ENCODE assay signal across 7 cellular contexts in the genomic region with DNA sequence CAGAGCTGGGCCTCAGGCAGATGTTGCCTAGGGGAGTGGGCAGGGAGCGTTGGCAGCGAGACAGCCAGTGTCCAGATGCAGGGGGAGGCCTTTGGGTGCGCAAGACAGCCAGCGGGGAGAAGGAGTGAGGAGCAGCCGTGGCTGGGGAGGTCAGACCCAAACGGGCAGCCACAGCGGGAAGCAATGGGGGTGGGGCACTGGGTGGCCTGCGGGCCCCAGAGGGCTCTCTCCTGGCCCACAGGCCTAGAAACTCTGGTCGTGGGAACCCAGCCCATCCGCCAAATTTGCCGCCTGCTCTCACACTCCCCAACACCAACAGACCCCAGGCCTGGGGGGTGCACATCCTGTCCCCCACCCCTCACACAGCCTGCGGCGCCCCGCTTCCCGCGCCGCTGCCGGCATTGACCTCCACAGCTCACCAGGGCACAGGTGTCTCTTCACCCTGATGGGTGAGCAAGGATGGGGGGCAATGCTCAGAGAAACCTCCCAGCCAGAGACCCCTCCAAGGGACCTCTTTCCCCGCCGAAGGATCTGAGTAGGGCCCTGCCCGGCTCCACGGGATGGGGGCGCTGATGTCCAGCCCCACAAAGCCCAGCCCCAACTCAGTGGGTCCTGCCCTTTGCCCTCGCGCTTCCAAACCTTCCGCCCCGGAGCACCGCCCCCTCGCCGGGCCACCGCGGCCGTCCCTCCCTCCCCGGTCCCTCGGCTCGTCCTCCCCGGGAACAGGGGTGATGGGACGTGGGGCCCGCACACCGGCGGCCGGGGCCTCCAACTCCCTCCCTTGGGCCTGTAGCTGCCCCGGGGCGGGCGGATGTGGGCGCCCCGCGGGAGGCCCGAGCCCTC. TPM values are rescaled to one million over a fixed set of nuclear protein-coding genes. Genes with fewer than 3 reads are reported as not detected.
A peak's percentile ranks its signal among the peaks of the same experiment; 100 is the strongest.
DNase-seq lines count a peak whose midpoint lies in the region; ATAC-seq, FAIRE-seq and TF ChIP-seq lines count a peak whose summit lies in the region.

No MANE protein-coding gene starts in this region.

- peaks cover 44 to 54% of the 10 kb centered on the region in 2 donors for H3K4me1 ChIP-seq in breast epithelium
- peaks cover 53 to 61% of the 10 kb centered on the region in 2 donors for H3K4me1 ChIP-seq in kidney (ENCODE audit: control insufficient read depth in 1 of 2, insufficient read depth in 1 of 2, low read depth in 1 of 2, low read length in 2 of 2)

- H3K9me3 ChIP-seq in SK-N-MC (ENCODE audit: low read depth, low read length): no peaks in the 10 kb centered on the region
- H3K9me3 ChIP-seq in breast epithelium: no peaks in the 10 kb centered on the region
- no peaks in the 10 kb centered on the region for H3K9me3 ChIP-seq in kidney (ENCODE audit: control insufficient read depth in 1 of 2, low read length in 2 of 2)

- TF ChIP-seq CTCF in GM13976 (IDR thresholded peaks at IDR 0.05; ENCODE audit: borderline replicate concordance, control extremely low read depth, extremely low read depth, insufficient read depth, missing control alignments): peak; percentile 70
- TF ChIP-seq CTCF in breast epithelium (IDR thresholded peaks at IDR 0.05): no peak
- no peak for TF ChIP-seq CTCF in kidney (IDR thresholded peaks at IDR 0.05; ENCODE audit: borderline replicate concordance, extremely low read depth, insufficient read depth)

- no peak for TF ChIP-seq POLR2A in breast epithelium (IDR thresholded peaks at IDR 0.05)

- H3K4me3 ChIP-seq in SK-N-MC (peak overlapping the region; percentile 93), breast epithelium (peak overlapping the region; percentile 75 to 99 (median 91)), kidney (ENCODE audit: low read length in 2 of 2) (peak overlapping the region; percentile 61 to 75)

- DNase-seq in GM13976 (ENCODE audit: low spot score) (peak; percentile 80), SK-N-MC (ENCODE audit: low read depth, low spot score) (no peak), breast epithelium (ENCODE audit: low spot score in 2 of 2) (peak in 1 of 2 donors; percentile 53), kidney (peak; percentile 94)
- DNase-seq in stimulated activated CD4-positive, alpha-beta T cell treated with anti-CD3 and anti-CD28 coated beads, Interleukin-12 subunit alpha, Interleukin-12 subunit beta, amount 100 ng/mL, for 4 hours: peak; percentile 60

- ATAC-seq in HG02973 (IDR thresholded peaks at IDR 0.05; ENCODE audit: unreplicated experiment) (peak; percentile 30), HG03469 (IDR thresholded peaks at IDR 0.05; ENCODE audit: unreplicated experiment) (no peak)

- peak overlapping the region; percentile 65 for H3K9ac ChIP-seq in SK-N-MC (ENCODE audit: insufficient read length)
- H3K9ac ChIP-seq in kidney (ENCODE audit: low read length in 2 of 2): peak overlapping the region; percentile 93

- H3K27ac ChIP-seq in SK-N-MC (no peak overlapping the region), breast epithelium (peak overlapping the region; percentile 98 to 100), kidney (ENCODE audit: low read depth in 2 of 2, low read length in 2 of 2) (peak overlapping the region; percentile 94 to 98)

- in situ Hi-C loops in GM13976 (cut with MboI; ENCODE audit: low sequenced_read_pairs, unreplicated experiment): no loop called here

- H3K36me3 ChIP-seq in SK-N-MC (ENCODE audit: insufficient read depth, low read length): no peaks in the 10 kb centered on the region
- H3K36me3 ChIP-seq in breast epithelium: no peaks in the 10 kb centered on the region
- H3K36me3 ChIP-seq in kidney (ENCODE audit: control insufficient read depth in 1 of 2, insufficient read depth in 2 of 2, low read length in 2 of 2): no peaks in the 10 kb centered on the region

- no peak for FAIRE-seq in kidney (lab: Jason Lieb, UNC)

- intact Hi-C loops in breast epithelium (cut with DNase I; ENCODE audit: low total_unique reads) (no loop called here), kidney (cut with DNase I) (no loop called here)

- no peaks in the 10 kb centered on the region for H3K27me3 ChIP-seq in breast epithelium

RNA-seq across cellular contexts. Expression of a gene that starts 0.8 kb away (rescaled TPM):
- total RNA-seq in breast epithelium (10 to 100 TPM; 37.6 to 77.0 (median 44.9) TPM), kidney (132 TPM)
- polyA plus RNA-seq in kidney (ENCODE audit: insufficient read depth, low read depth, low replicate concordance): 35.0 TPM

RNA-seq across cellular contexts. Expression of a gene that starts 45.9 kb away (rescaled TPM):
- 10 to 100 TPM; 27.5 to 51.5 (median 30.6) TPM for total RNA-seq in breast epithelium
- 69.9 TPM for total RNA-seq in kidney
- polyA plus RNA-seq in kidney (ENCODE audit: insufficient read depth, low read depth, low replicate concordance): 56.9 TPM
